9 cellular contexts compared by ENCODE assay signal in the genomic region with DNA sequence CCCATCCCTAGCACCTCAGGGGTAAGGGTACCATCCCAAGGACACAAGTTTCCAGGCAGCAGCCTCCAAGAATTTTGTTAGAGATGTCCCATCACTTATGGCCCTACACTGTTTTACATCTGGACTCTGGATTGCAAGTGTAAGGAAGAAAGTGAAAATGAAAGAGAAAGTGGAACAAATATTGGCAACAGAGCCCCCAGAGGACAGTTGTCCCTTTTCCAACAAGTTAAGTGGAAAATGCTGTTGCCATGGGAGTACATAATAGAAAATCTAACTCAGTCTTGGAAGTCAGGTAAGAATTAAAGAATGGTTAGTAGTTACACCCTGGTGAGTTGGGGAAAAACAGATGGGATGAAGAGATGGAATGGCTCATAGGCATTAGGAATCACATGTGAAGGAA. TPM values are rescaled to one million over a fixed set of nuclear protein-coding genes. Genes with fewer than 3 reads are reported as not detected.
DNase-seq lines count a peak whose midpoint lies in the region; ATAC-seq, FAIRE-seq and TF ChIP-seq lines count a peak whose summit lies in the region.
"Had no signal": no experiment of that assay in that cellular context is flagged by ENCODE, and none has a peak within 500 bp of the region (broad histone marks: within the 10 kb centered on the region; RNA-seq: fewer than 3 reads in every experiment).

No MANE protein-coding gene starts in this region.

- DNase-seq in AG20443 (ENCODE audit: low spot score) (peak; percentile 30), GM19239 (ENCODE audit: insufficient read length, low spot score) (no peak), fibroblast of the aortic adventitia (ENCODE audit: low read depth) (peak; percentile 45), glutamatergic neuron (no peak), substantia nigra (lab: John Stamatoyannopoulos, UW) (no peak)

- no peak overlapping the region for H2AFZ ChIP-seq in OCI-LY3 (ENCODE audit: low read depth, low read length)

- no peaks in the 10 kb centered on the region for H4K20me1 ChIP-seq in OCI-LY3 (ENCODE audit: insufficient read depth, low read length)

- peak; percentile 60 for FAIRE-seq in GM19239 (lab: Jason Lieb, UNC)

- H3K36me3 ChIP-seq in OCI-LY3 (replicated peaks; ENCODE audit: low read depth, low read length) = peaks cover 24% of the 10 kb centered on the region

- H3K4me3 ChIP-seq in OCI-LY3 (ENCODE audit: low read length) (no peak overlapping the region), fibroblast of the aortic adventitia (ENCODE audit: low read depth, low read length) (no peak overlapping the region)

- H3K4me1 Mint-ChIP-seq in glutamatergic neuron (ENCODE audit: low read depth, unreplicated experiment) = peaks cover 8% of the 10 kb centered on the region

- no peak overlapping the region for H3K27ac Mint-ChIP-seq in glutamatergic neuron (ENCODE audit: unreplicated experiment)

- H3K27ac ChIP-seq in OCI-LY3 (ENCODE audit: low read length) (no peak overlapping the region), substantia nigra (ENCODE audit: low read depth, low read length, poor library complexity, severe bottlenecking) (no peak overlapping the region)

- peaks cover 17% of the 10 kb centered on the region for H3K4me1 ChIP-seq in OCI-LY3 (ENCODE audit: low read length)

- H3K9me3 Mint-ChIP-seq in glutamatergic neuron (ENCODE audit: unreplicated experiment) = no peaks in the 10 kb centered on the region

- H3K27me3 ChIP-seq in OCI-LY3 (ENCODE audit: low read depth, low read length) = no peaks in the 10 kb centered on the region

- no peaks in the 10 kb centered on the region for H3K27me3 Mint-ChIP-seq in glutamatergic neuron (ENCODE audit: unreplicated experiment)

- 0 out of 2 replicates have a peak, but pooled peaks have one; percentile 7 for TF ChIP-seq CTCF in OCI-LY3 (IDR thresholded peaks at IDR 0.05; ENCODE audit: low read depth, low read length)
- TF ChIP-seq CTCF in fibroblast of the aortic adventitia (IDR thresholded peaks at IDR 0.05; ENCODE audit: insufficient read depth, low read length) = no peak
- TF ChIP-seq CTCF in glutamatergic neuron (IDR thresholded peaks at IDR 0.05; ENCODE audit: partially characterized antibody, unreplicated experiment) = no peak

- no peak overlapping the region for H3K9ac ChIP-seq in OCI-LY3 (ENCODE audit: low read length)

- H3K79me2 ChIP-seq in OCI-LY3 (ENCODE audit: low read length) = no peaks in the 10 kb centered on the region

- no peak overlapping the region for H3K4me3 Mint-ChIP-seq in glutamatergic neuron (ENCODE audit: unreplicated experiment)

- no peaks in the 10 kb centered on the region for H3K9me3 ChIP-seq in OCI-LY3 (ENCODE audit: insufficient read depth, low read length)

- H3K36me3 Mint-ChIP-seq in glutamatergic neuron (ENCODE audit: unreplicated experiment) = no peaks in the 10 kb centered on the region

- ATAC-seq in GM21526 (IDR thresholded peaks at IDR 0.05; ENCODE audit: low FRiP score, unreplicated experiment) = no peak
- no peak for ATAC-seq in HG02884 (IDR thresholded peaks at IDR 0.05; ENCODE audit: unreplicated experiment)
- ATAC-seq: Panc1 had no signal

- 0 out of 2 replicates have a peak overlapping the region, but pooled peaks have one; percentile 2 for H3K4me2 ChIP-seq in OCI-LY3 (ENCODE audit: low read length)

RNA-seq across cellular contexts. Expression of gene TTC21B, which starts 50.6 kb away (rescaled TPM):
- total RNA-seq in fibroblast of the aortic adventitia (ENCODE audit: low replicate concordance) (17.8 and 22.4 TPM in 2 replicates), glutamatergic neuron (ENCODE audit: unreplicated experiment) (46.2 TPM)

Comparison
In these comparisons a context has a peak if more than half of its experiments do, and no peak if none do; other contexts are left out.
1. DNase-seq: peak in AG20443 (single experiment) and fibroblast of the aortic adventitia (single experiment); none in GM19239 (single experiment), glutamatergic neuron (single experiment) and substantia nigra (0 of 49).